17 cellular contexts compared by ENCODE assay signal in genomic region chr7:20795881-20796280, GRCh38. TPM values are rescaled to one million over a fixed set of nuclear protein-coding genes. Genes with fewer than 3 reads are reported as not detected.
"Had no signal": no experiment of that assay in that cellular context is flagged by ENCODE, and none has a peak within 500 bp of the region (broad histone marks: within the 10 kb centered on the region; RNA-seq: fewer than 3 reads in every experiment).

No MANE protein-coding gene starts in this region.

- ATAC-seq: activated T-cell treated with anti-CD3 and anti-CD28 coated beads, Interleukin-2, amount 50 U/mL, for 72 hours; esophagus mucosa; T-cell had no signal

- H3K9me3 Mint-ChIP-seq: activated T-cell treated with anti-CD3 and anti-CD28 coated beads, Interleukin-2, amount 50 U/mL, for 72 hours; nephron progenitor cell had no signal

- H3K36me3 ChIP-seq: ovary, thyroid gland, uterus had no signal

- H3K4me3 ChIP-seq: ovary, skin epidermis, thyroid gland, uterus had no signal

- H3K27ac ChIP-seq: ovary, skin epidermis, thyroid gland, uterus had no signal

- DNase-seq: activated CD4-positive, alpha-beta memory T cell treated with anti-CD3 and anti-CD28 coated beads for 36 hours; activated naive CD4-positive, alpha-beta T cell; activated T-cell treated with anti-CD3 and anti-CD28 coated beads, Interleukin-2, amount 50 U/mL, for 72 hours; aorta; kidney glomerular epithelial cell; mesendoderm; nephron progenitor cell; ovary; T-cell; thyroid gland; uterus had no signal

- H3K27ac Mint-ChIP-seq: activated CD4-positive, alpha-beta memory T cell treated with anti-CD3 and anti-CD28 coated beads for 36 hours; activated T-cell treated with anti-CD3 and anti-CD28 coated beads, Interleukin-2, amount 50 U/mL, for 72 hours; nephron progenitor cell had no signal

- H3K9me3 ChIP-seq: thyroid gland, uterus had no signal

- H3K27me3 ChIP-seq: ovary had no signal

- H3K4me3 Mint-ChIP-seq: activated CD4-positive, alpha-beta memory T cell treated with anti-CD3 and anti-CD28 coated beads for 36 hours had no signal

RNA-seq across cellular contexts. Expression of gene SP8, which starts 9.2 kb away (rescaled TPM):
- total RNA-seq: activated CD4-positive, alpha-beta memory T cell treated with anti-CD3 and anti-CD28 coated beads for 36 hours; activated T-cell treated with anti-CD3 and anti-CD28 coated beads, Interleukin-2, amount 50 U/mL, for 72 hours; aorta; bronchial epithelial cell; chondrocyte; dermis microvascular lymphatic vessel endothelial cell; esophagus mucosa; liver; thyroid gland; uterus had no signal
- polyA plus RNA-seq: aorta, liver, ovary had no signal
